In the genomic region with DNA sequence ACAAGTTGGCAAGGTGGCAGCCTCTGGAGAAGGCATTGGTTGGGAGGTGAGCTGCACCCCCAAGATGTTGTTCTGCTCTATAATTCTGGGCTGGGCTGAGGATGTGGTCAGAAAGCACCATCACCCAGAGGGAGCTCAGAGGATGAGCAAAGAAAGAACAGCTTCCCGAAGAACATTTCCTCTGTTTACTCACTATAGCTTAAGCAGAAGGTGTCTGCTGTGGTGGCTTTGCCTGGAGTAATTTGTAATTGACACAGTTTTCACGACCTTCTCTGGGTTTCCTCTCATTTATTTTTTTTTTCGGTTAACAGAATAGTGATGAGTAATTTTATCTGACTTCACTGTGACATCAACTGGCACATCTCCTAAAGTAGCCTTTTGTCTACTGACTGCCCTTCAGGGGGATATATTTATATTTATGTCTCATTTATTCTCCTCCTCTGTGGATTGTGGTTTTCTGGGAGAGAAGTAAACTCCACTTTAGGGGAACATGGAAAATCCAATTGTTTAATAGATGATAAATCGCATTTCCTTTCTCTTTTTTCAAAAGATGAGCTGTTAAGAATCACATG, we compare ENCODE assay signal across 28 cellular contexts. TPM values are rescaled to one million over a fixed set of nuclear protein-coding genes. Genes with fewer than 3 reads are reported as not detected.
A peak's percentile ranks its signal among the peaks of the same experiment; 100 is the strongest.
DNase-seq lines count a peak whose midpoint lies in the region; ATAC-seq and TF ChIP-seq lines count a peak whose summit lies in the region.
"Had no signal": no experiment of that assay in that cellular context is flagged by ENCODE, and none has a peak within 500 bp of the region (broad histone marks: within the 10 kb centered on the region; RNA-seq: fewer than 3 reads in every experiment).

No MANE protein-coding gene starts in this region.

- peaks cover 0 to 8% (median 0%) of the 10 kb centered on the region in 11 donors for H3K9me3 ChIP-seq in heart right ventricle

- H3K9me3 Mint-ChIP-seq in GM23338, result peaks cover 41% of the 10 kb centered on the region
- H3K9me3 Mint-ChIP-seq: activated CD8-positive, alpha-beta T cell treated with anti-CD3 and anti-CD28 coated beads for 36 hours had no signal

- H2AFZ ChIP-seq in GM23338, result no peak overlapping the region

- TF ChIP-seq CTCF in fibroblast of villous mesenchyme (IDR thresholded peaks at IDR 0.05; ENCODE audit: insufficient read depth, low read depth, low read length) (no peak), GM23338 (conservative IDR thresholded peaks at IDR 0.05; ENCODE audit: low read depth in 2 of 2) (no peak), RWPE1 (conservative IDR thresholded peaks at IDR 0.05; ENCODE audit: low read depth) (no peak), heart right ventricle (IDR thresholded peaks at IDR 0.05) (no peak)

- 0 out of 2 replicates have a peak, but pooled peaks cover 14% of the 10 kb centered on the region for H3K36me3 ChIP-seq in GM23338 (ENCODE audit: insufficient read depth)
- H3K36me3 ChIP-seq in heart right ventricle, result no peaks in the 10 kb centered on the region
- H3K36me3 ChIP-seq: esophagus squamous epithelium, left lung, MG63, sigmoid colon had no signal

- CTCF ChIA-PET in RWPE1 (lab: Yijun Ruan, JAX), result interaction anchor here (0.6 kb wide), 1 partner anchor 189 kb away, joined by 5 read pairs; no protein-coding TSS in a partner anchor

- H3K4me1 Mint-ChIP-seq in GM23338, result no peaks in the 10 kb centered on the region
- H3K4me1 Mint-ChIP-seq: CD4-positive, CD25-positive, alpha-beta regulatory T cell; stimulated activated memory B cell treated with anti-CD40 and anti-IgM and Interleukin-4, amounts not matched to agents 10 μg/mL and 1 μg/mL and 100 μg/mL, for 72 hours; T-cell had no signal

- in situ Hi-C loops in SK-MEL-5 (cut with HindIII; ENCODE audit: low pct_unique_long_range_greater_than_20kb, low sequenced_read_pairs), result no loop called here

- no peaks in the 10 kb centered on the region for H3K9me2 ChIP-seq in GM23338 (ENCODE audit: insufficient read depth)

- no peaks in the 10 kb centered on the region for H4K20me1 ChIP-seq in GM23338 (replicated peaks; ENCODE audit: insufficient read depth)

- H3K4me2 ChIP-seq in GM23338, result no peak overlapping the region

- H3K4me1 ChIP-seq in GM23338 (ENCODE audit: insufficient read depth) (no peaks in the 10 kb centered on the region), heart right ventricle (no peaks in the 10 kb centered on the region)
- H3K4me1 ChIP-seq: body of pancreas, esophagus squamous epithelium had no signal

- no peaks in the 10 kb centered on the region for H3K27me3 ChIP-seq in GM23338 (ENCODE audit: insufficient read depth)
- H3K27me3 ChIP-seq in heart right ventricle, result no peaks in the 10 kb centered on the region
- H3K27me3 ChIP-seq: body of pancreas, esophagus squamous epithelium, left lung, MG63 had no signal

- intact Hi-C loops in heart right ventricle (cut with DNase I), result no loop called here

- POLR2A ChIA-PET in RWPE1 (lab: Yijun Ruan, JAX; ENCODE audit: low non-redundant PET), result no interaction called here

- WGBS in heart right ventricle, 2 donors, result 55 to 75% methylated on average over 4 of the region's 4 CpGs

- DNase-seq in AML-193 (lab: John Stamatoyannopoulos, UW), result peak; percentile 34 to 39
- peak; percentile 66 for DNase-seq in HT1080 (ENCODE audit: low read depth)
- DNase-seq in SK-MEL-5 (ENCODE audit: low read depth, low spot score), result peak; percentile 84
- peak; percentile 25 for DNase-seq in fibroblast of villous mesenchyme (ENCODE audit: low read depth)
- DNase-seq in GM23338 (ENCODE audit: low spot score), result no peak
- no peak for DNase-seq in RWPE1 (ENCODE audit: low spot score)
- no peak for DNase-seq in heart right ventricle
- DNase-seq: activated CD8-positive, alpha-beta T cell treated with anti-CD3 and anti-CD28 coated beads for 36 hours; activated effector memory CD4-positive, alpha-beta T cell treated with anti-CD3 and anti-CD28 coated beads, Interleukin-2, amount 50 U/mL, for 16 hours; body of pancreas; dermis blood vessel endothelial cell; esophagus squamous epithelium; H7; left lung; mesendoderm; MG63; NCI-H1417; NCI-H2081 treated with DMSO at 0.1 percent for 48 hours; NCI-H345; NCI-H748 treated with DMSO at 0.1 percent for 48 hours; SHP77; sigmoid colon; stimulated activated CD4-positive, alpha-beta T cell treated with anti-CD3 and anti-CD28 coated beads, Interleukin-4, amount 100 ng/mL, for 4 hours; T-cell had no signal

- no peak overlapping the region for H3K27ac Mint-ChIP-seq in GM23338
- H3K27ac Mint-ChIP-seq: activated CD8-positive, alpha-beta T cell treated with anti-CD3 and anti-CD28 coated beads for 36 hours; CD4-positive, CD25-positive, alpha-beta regulatory T cell; progenitor cell of endocrine pancreas; stimulated activated memory B cell treated with anti-CD40 and anti-IgM and Interleukin-4, amounts not matched to agents 10 μg/mL and 1 μg/mL and 100 μg/mL, for 72 hours; T-cell had no signal

- no peak overlapping the region for H3K4me3 Mint-ChIP-seq in GM23338
- H3K4me3 Mint-ChIP-seq: activated CD8-positive, alpha-beta T cell treated with anti-CD3 and anti-CD28 coated beads for 36 hours; CD4-positive, CD25-positive, alpha-beta regulatory T cell; stimulated activated memory B cell treated with anti-CD40 and anti-IgM and Interleukin-4, amounts not matched to agents 10 μg/mL and 1 μg/mL and 100 μg/mL, for 72 hours; T-cell had no signal

- H3K27ac ChIP-seq in GM23338 (ENCODE audit: low read depth) (no peak overlapping the region), RWPE1 (no peak overlapping the region), heart right ventricle (no peak overlapping the region)
- H3K27ac ChIP-seq: body of pancreas, esophagus squamous epithelium, left lung, sigmoid colon had no signal

- H3K4me3 ChIP-seq in fibroblast of villous mesenchyme (ENCODE audit: low read depth, low read length), result no peak overlapping the region
- H3K4me3 ChIP-seq in GM23338, result no peak overlapping the region
- no peak overlapping the region for H3K4me3 ChIP-seq in heart right ventricle
- H3K4me3 ChIP-seq: body of pancreas, esophagus squamous epithelium, left lung, MG63, sigmoid colon had no signal

- peaks cover 24% of the 10 kb centered on the region for H3K36me3 Mint-ChIP-seq in GM23338 (ENCODE audit: low read depth)
- H3K36me3 Mint-ChIP-seq: CD4-positive, CD25-positive, alpha-beta regulatory T cell; stimulated activated memory B cell treated with anti-CD40 and anti-IgM and Interleukin-4, amounts not matched to agents 10 μg/mL and 1 μg/mL and 100 μg/mL, for 72 hours; T-cell had no signal

- no peaks in the 10 kb centered on the region for H3F3A ChIP-seq in GM23338 (replicated peaks; ENCODE audit: low read depth)

- ATAC-seq in GM23338, result no peak
- no peak for ATAC-seq in GM21526 (IDR thresholded peaks at IDR 0.05; ENCODE audit: low FRiP score, unreplicated experiment)
- ATAC-seq in heart right ventricle, result no peak
- ATAC-seq: activated CD8-positive, alpha-beta T cell treated with anti-CD3 and anti-CD28 coated beads for 36 hours; body of pancreas; left lung; stimulated activated memory B cell treated with anti-CD40 and anti-IgM and Interleukin-4, amounts not matched to agents 10 μg/mL and 1 μg/mL and 100 μg/mL, for 72 hours; T-cell had no signal

- H3K79me2 ChIP-seq in GM23338 (replicated peaks; ENCODE audit: insufficient read depth), result no peaks in the 10 kb centered on the region

- H3K27me3 Mint-ChIP-seq in GM23338 (ENCODE audit: insufficient read depth, low read depth, poor library complexity), result peaks cover 6% of the 10 kb centered on the region
- H3K27me3 Mint-ChIP-seq: CD4-positive, CD25-positive, alpha-beta regulatory T cell; progenitor cell of endocrine pancreas; stimulated activated memory B cell treated with anti-CD40 and anti-IgM and Interleukin-4, amounts not matched to agents 10 μg/mL and 1 μg/mL and 100 μg/mL, for 72 hours had no signal

TF ChIP-seq in GM23338, 12 proteins besides CTCF, POLR2A, EP300 and RAD21 (continues in another document):
- no peak for TF ChIP-seq CREB1 (CRISPR knock-in tag; IDR thresholded peaks at IDR 0.05; ENCODE audit: low read depth)
- TF ChIP-seq STAT1 (IDR thresholded peaks at IDR 0.05; ENCODE audit: unreplicated experiment), result no peak
- no peak for TF ChIP-seq JUNB (IDR thresholded peaks at IDR 0.05; ENCODE audit: unreplicated experiment)
- no peak for TF ChIP-seq EZH2 (IDR thresholded peaks at IDR 0.05; ENCODE audit: low read depth, unreplicated experiment)
- TF ChIP-seq NANOG (IDR thresholded peaks at IDR 0.05; ENCODE audit: borderline replicate concordance), result no peak
- TF ChIP-seq EZH2phosphoT487 (IDR thresholded peaks at IDR 0.05; ENCODE audit: unreplicated experiment), result no peak
- TF ChIP-seq ZNF114 (CRISPR knock-in tag; IDR thresholded peaks at IDR 0.05), result no peak
- TF ChIP-seq, protein P1, sequence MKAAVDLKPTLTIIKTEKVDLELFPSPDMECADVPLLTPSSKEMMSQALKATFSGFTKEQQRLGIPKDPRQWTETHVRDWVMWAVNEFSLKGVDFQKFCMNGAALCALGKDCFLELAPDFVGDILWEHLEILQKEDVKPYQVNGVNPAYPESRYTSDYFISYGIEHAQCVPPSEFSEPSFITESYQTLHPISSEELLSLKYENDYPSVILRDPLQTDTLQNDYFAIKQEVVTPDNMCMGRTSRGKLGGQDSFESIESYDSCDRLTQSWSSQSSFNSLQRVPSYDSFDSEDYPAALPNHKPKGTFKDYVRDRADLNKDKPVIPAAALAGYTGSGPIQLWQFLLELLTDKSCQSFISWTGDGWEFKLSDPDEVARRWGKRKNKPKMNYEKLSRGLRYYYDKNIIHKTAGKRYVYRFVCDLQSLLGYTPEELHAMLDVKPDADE (IDR thresholded peaks at IDR 0.05), result no peak
- no peak for TF ChIP-seq ZNF331 (CRISPR knock-in tag; IDR thresholded peaks at IDR 0.05; ENCODE audit: low read depth)

RNA-seq across cellular contexts. Expression of gene ABHD17C, which starts 49.5 kb away (rescaled TPM):
- total RNA-seq in HT1080 (2014; rRNA removed; shearing (Covaris generic)), result 4.0 and 8.0 TPM in 2 replicates
- 20.3 and 26.0 TPM in 2 replicates for polyA plus RNA-seq in HT1080 (2015; cell fraction: cytosol; rRNA removed)
- 13.8 and 14.0 TPM in 2 replicates for polyA plus RNA-seq in HT1080 (2015; cell fraction: nucleus; rRNA removed)
- 6.9 and 9.1 TPM in 2 replicates for total RNA-seq in SK-MEL-5 (2014; rRNA removed; shearing (Covaris generic))
- 29.2 and 33.5 TPM in 2 replicates for polyA plus RNA-seq in SK-MEL-5 (2015; cell fraction: cytosol; rRNA removed)
- 10.8 and 11.5 TPM in 2 replicates for polyA plus RNA-seq in SK-MEL-5 (2015; cell fraction: nucleus; rRNA removed)
- total RNA-seq in fibroblast of villous mesenchyme, result 10.0 and 12.1 TPM in 2 replicates
- 23.8 and 25.2 TPM in 2 replicates for total RNA-seq in GM23338 (2014; rRNA removed; shearing (Covaris generic))
- polyA plus RNA-seq in GM23338 (2016; fragmentation: Nextera tagmentation; extraction: Ambion mirVana), result 9.1 and 11.3 TPM in 2 replicates
- total RNA-seq in heart right ventricle, result 1 to 10 TPM; 3.4 to 8.5 (median 4.6) TPM
- 1 to 10 TPM; 2.3 to 2.8 TPM for polyA plus RNA-seq in heart right ventricle

Comparison
In these comparisons a context has a peak if more than half of its experiments do, and no peak if none do; other contexts are left out.
1. DNase-seq: peak in AML-193 (2 of 2), HT1080 (single experiment), SK-MEL-5 (single experiment) and fibroblast of villous mesenchyme (single experiment); none in GM23338 (single experiment), RWPE1 (single experiment) and heart right ventricle (0 of 2).